Comparison of ENCODE assay signal across 27 cellular contexts in genomic region chr14:37544407-37544806, GRCh38. TPM values are rescaled to one million over a fixed set of nuclear protein-coding genes. Genes with fewer than 3 reads are reported as not detected.
A peak's percentile ranks its signal among the peaks of the same experiment; 100 is the strongest.
DNase-seq lines count a peak whose midpoint lies in the region; ATAC-seq and TF ChIP-seq lines count a peak whose summit lies in the region.
"Had no signal": no experiment of that assay in that cellular context is flagged by ENCODE, and none has a peak within 500 bp of the region (broad histone marks: within the 10 kb centered on the region; RNA-seq: fewer than 3 reads in every experiment).

No MANE protein-coding gene starts in this region.

- TF ChIP-seq CTCF in MCF 10A (IDR thresholded peaks at IDR 0.05; ENCODE audit: unreplicated experiment) (no peak), transverse colon (IDR thresholded peaks at IDR 0.05) (no peak), brain microvascular endothelial cell (IDR thresholded peaks at IDR 0.05; ENCODE audit: low read depth, low read length, missing control alignments) (no peak)

- intact Hi-C loops in MCF 10A (cut with micrococcal nuclease) (no loop called here), transverse colon (cut with DNase I; ENCODE audit: low total_unique reads) (no loop called here)

- no peak overlapping the region for H3K27ac Mint-ChIP-seq in MCF 10A (ENCODE audit: low read depth, unreplicated experiment)
- H3K27ac Mint-ChIP-seq: activated naive CD8-positive, alpha-beta T cell treated with anti-CD3 and anti-CD28 coated beads, Interleukin-2, amount 50 U/mL, for 24 hours; CD8-positive, alpha-beta memory T cell; stimulated activated memory B cell treated with anti-CD40 and anti-IgM and Interleukin-4, amounts not matched to agents 10 μg/mL and 1 μg/mL and 100 μg/mL, for 72 hours; T-helper 17 cell had no signal

- no peak for TF ChIP-seq POLR2A in transverse colon (IDR thresholded peaks at IDR 0.05)

- no peak overlapping the region for H3K4me3 Mint-ChIP-seq in MCF 10A (ENCODE audit: unreplicated experiment)
- H3K4me3 Mint-ChIP-seq: activated naive CD8-positive, alpha-beta T cell treated with anti-CD3 and anti-CD28 coated beads, Interleukin-2, amount 50 U/mL, for 24 hours; CD8-positive, alpha-beta memory T cell; stimulated activated memory B cell treated with anti-CD40 and anti-IgM and Interleukin-4, amounts not matched to agents 10 μg/mL and 1 μg/mL and 100 μg/mL, for 72 hours; T-helper 17 cell had no signal

- DNase-seq in NCI-H1417 treated with DMSO at 0.1 percent for 48 hours (lab: John Stamatoyannopoulos, UW) (peak; percentile 64), NCI-H2196 treated with DMSO at 0.1 percent for 48 hours (lab: John Stamatoyannopoulos, UW; ENCODE audit: unreplicated experiment) (peak; percentile 45), MCF 10A (ENCODE audit: unreplicated experiment) (peak; percentile 32), transverse colon (peak; percentile 26), HCEC 1CT (no peak), brain microvascular endothelial cell (no peak)
- DNase-seq: activated CD4-positive, alpha-beta T cell treated with anti-CD3 and anti-CD28 coated beads, Interleukin-2, amount 50 U/mL, for 4 hours; activated CD8-positive, alpha-beta memory T cell treated with anti-CD3 and anti-CD28 coated beads, Interleukin-2, amount 50 U/mL, for 48 hours; activated effector memory CD4-positive, alpha-beta T cell treated with Interleukin-2 at 50 U/mL for 16 hours; activated naive CD8-positive, alpha-beta T cell treated with anti-CD3 and anti-CD28 coated beads, Interleukin-2, amount 50 U/mL, for 24 hours; AML-193; CD8-positive, alpha-beta memory T cell; kidney; NCI-H1048; NCI-H226; NK-92 treated with Interleukin-12 subunit alpha and Interleukin-12 subunit beta, amount 100 ng/mL, for 24 hours; stimulated activated CD4-positive, alpha-beta T cell treated with anti-CD3 and anti-CD28 coated beads, Interleukin-2, amount 100 ng/mL, for 24 hours; T-helper 17 cell; WERI-Rb-1 had no signal

- H3K36me3 ChIP-seq in transverse colon (no peaks in the 10 kb centered on the region), brain microvascular endothelial cell (replicated peaks) (no peaks in the 10 kb centered on the region)
- H3K36me3 ChIP-seq: WERI-Rb-1 had no signal

- no peaks in the 10 kb centered on the region for H3K9me3 ChIP-seq in transverse colon

- H3K27ac ChIP-seq in transverse colon (no peak overlapping the region), brain microvascular endothelial cell (no peak overlapping the region)
- H3K27ac ChIP-seq: KMS-11, SK-N-MC, WERI-Rb-1 had no signal

- H3K9me3 Mint-ChIP-seq in MCF 10A (ENCODE audit: unreplicated experiment) = no peaks in the 10 kb centered on the region
- H3K9me3 Mint-ChIP-seq: stimulated activated memory B cell treated with anti-CD40 and anti-IgM and Interleukin-4, amounts not matched to agents 10 μg/mL and 1 μg/mL and 100 μg/mL, for 72 hours had no signal

- no peak for TF ChIP-seq EP300 in transverse colon (IDR thresholded peaks at IDR 0.05; ENCODE audit: low read depth)

- in situ Hi-C loops in transverse colon (cut with MboI; ENCODE audit: low pct_ligation_motif_present in 1 of 4, low pct_unique_long_range_greater_than_20kb in 1 of 4, low sequenced_read_pairs in 3 of 4) (no loop called here), brain microvascular endothelial cell (cut with HindIII; ENCODE audit: low pct_ligation_motif_present, low sequenced_read_pairs) (no loop called here)

- ATAC-seq in activated CD4-positive, CD25-positive, alpha-beta regulatory T cell treated with anti-CD3 and anti-CD28 coated beads, Interleukin-2, amount 50 U/mL, for 24 hours = no peak
- ATAC-seq: activated naive CD8-positive, alpha-beta T cell treated with anti-CD3 and anti-CD28 coated beads, Interleukin-2, amount 50 U/mL, for 24 hours; stimulated activated memory B cell treated with anti-CD40 and anti-IgM and Interleukin-4, amounts not matched to agents 10 μg/mL and 1 μg/mL and 100 μg/mL, for 72 hours; T-helper 17 cell had no signal

- 31 to 53% methylated on average over 2 of the region's 2 CpGs for WGBS in transverse colon (ENCODE audit: low coverage in 1 of 2), 2 donors

- CTCF ChIA-PET in MCF 10A (lab: Yijun Ruan, JAX) = no interaction called here

- H3K4me1 Mint-ChIP-seq in MCF 10A (ENCODE audit: insufficient read depth, unreplicated experiment) = peaks cover 6% of the 10 kb centered on the region
- H3K4me1 Mint-ChIP-seq: activated naive CD8-positive, alpha-beta T cell treated with anti-CD3 and anti-CD28 coated beads, Interleukin-2, amount 50 U/mL, for 24 hours; CD8-positive, alpha-beta memory T cell; stimulated activated memory B cell treated with anti-CD40 and anti-IgM and Interleukin-4, amounts not matched to agents 10 μg/mL and 1 μg/mL and 100 μg/mL, for 72 hours; T-helper 17 cell had no signal

- POLR2A ChIA-PET in MCF 10A (lab: Yijun Ruan, JAX) = interaction anchor here (0.6 to 0.7 kb wide), 2 partner anchors 33 to 81 kb away, joined by 3 read pairs; no protein-coding TSS in a partner anchor

- H3K4me1 ChIP-seq in transverse colon = peaks cover 0 to 11% (median 6%) of the 10 kb centered on the region in 4 donors

- no peaks in the 10 kb centered on the region for H3K27me3 Mint-ChIP-seq in MCF 10A (ENCODE audit: insufficient read depth, unreplicated experiment)
- H3K27me3 Mint-ChIP-seq: activated naive CD8-positive, alpha-beta T cell treated with anti-CD3 and anti-CD28 coated beads, Interleukin-2, amount 50 U/mL, for 24 hours; CD8-positive, alpha-beta memory T cell; stimulated activated memory B cell treated with anti-CD40 and anti-IgM and Interleukin-4, amounts not matched to agents 10 μg/mL and 1 μg/mL and 100 μg/mL, for 72 hours; T-helper 17 cell had no signal

- no peaks in the 10 kb centered on the region for H3K27me3 ChIP-seq in transverse colon
- no peaks in the 10 kb centered on the region for H3K27me3 ChIP-seq in brain microvascular endothelial cell (replicated peaks)

- BruUV-seq in MCF 10A (replicated peaks; lab: Mats Ljungman, UMichigan) = no TSS peak

- H3K36me3 Mint-ChIP-seq in MCF 10A (ENCODE audit: insufficient read depth, unreplicated experiment) = no peaks in the 10 kb centered on the region
- H3K36me3 Mint-ChIP-seq: CD8-positive, alpha-beta memory T cell; stimulated activated memory B cell treated with anti-CD40 and anti-IgM and Interleukin-4, amounts not matched to agents 10 μg/mL and 1 μg/mL and 100 μg/mL, for 72 hours had no signal

- H3K4me3 ChIP-seq in transverse colon = no peak overlapping the region
- H3K4me3 ChIP-seq in brain microvascular endothelial cell (ENCODE audit: low read depth, low read length) = no peak overlapping the region
- H3K4me3 ChIP-seq: lung, SK-N-MC had no signal

RNA-seq across cellular contexts. Expression of gene FOXA1, which starts 50.6 kb away (rescaled TPM):
- total RNA-seq in MCF 10A (2022) (8.6 and 11.2 TPM in 2 replicates), transverse colon (100 to 1,000 TPM in 1 of 4 donors, 10 to 100 TPM in 3; 53.2 to 157 (median 71.4) TPM)
- total RNA-seq: kidney, RPMI7951, skeletal muscle tissue, T-helper 17 cell, temporal lobe had no signal

RNA-seq across cellular contexts. Expression of gene TTC6, which starts 51.0 kb away (rescaled TPM):
- total RNA-seq in MCF 10A (2022) (0.96 and 0.98 TPM in 2 replicates), transverse colon (10 to 100 TPM in 1 of 4 donors, 1 to 10 TPM in 3; 1.5 to 12.5 (median 4.9) TPM)
- total RNA-seq: CD8-positive, alpha-beta memory T cell; kidney; RPMI7951; T-helper 17 cell had no signal

Comparison
In these comparisons a context has a peak if more than half of its experiments do, and no peak if none do; other contexts are left out.
1. DNase-seq: peak in NCI-H1417 treated with DMSO at 0.1 percent for 48 hours (single experiment), NCI-H2196 treated with DMSO at 0.1 percent for 48 hours (single experiment), MCF 10A (single experiment) and transverse colon (single experiment); none in HCEC 1CT (single experiment) and brain microvascular endothelial cell (single experiment).